8 cellular contexts compared by ENCODE assay signal in the genomic region with DNA sequence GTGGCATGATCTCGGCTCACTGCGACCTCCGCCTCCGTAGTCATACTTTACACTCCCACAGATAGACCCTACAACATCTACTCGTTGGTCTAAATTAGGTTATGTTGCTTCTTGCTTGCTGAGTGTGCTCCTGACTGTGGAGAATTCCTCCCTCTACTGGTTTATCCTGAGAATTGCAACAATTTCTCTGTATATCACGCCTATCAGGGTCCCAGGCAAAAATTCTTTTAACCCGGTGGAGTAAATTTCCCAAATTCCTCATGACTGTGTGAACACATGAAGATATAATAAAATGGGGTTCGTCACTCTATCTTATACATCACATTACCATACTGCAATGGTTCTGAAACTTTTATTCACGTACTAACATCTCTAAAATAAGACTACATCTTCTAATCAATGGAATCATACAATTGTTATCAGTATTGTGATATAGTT.
DNase-seq lines count a peak whose midpoint lies in the region; ATAC-seq, FAIRE-seq and TF ChIP-seq lines count a peak whose summit lies in the region.

No MANE protein-coding gene starts in this region.

- H3K9ac ChIP-seq in endothelial cell of umbilical vein (replicated peaks; ENCODE audit: extremely low read depth, insufficient read depth, low read length), result no peak overlapping the region

- intact Hi-C loops in endothelial cell of umbilical vein (cut with micrococcal nuclease), result loop anchor here (1.0 to 2.0 kb wide), 5 partner anchors 205 to 713 kb away; a partner anchor contains a TSS

- H3K27me3 ChIP-seq in RWPE2 (ENCODE audit: insufficient read depth, poor library complexity, severe bottlenecking) (no peaks in the 10 kb centered on the region), endothelial cell of umbilical vein (ENCODE audit: control insufficient read depth in 2 of 2, insufficient read depth in 2 of 2, low read length in 2 of 2) (peaks cover 14 to 30% of the 10 kb centered on the region in 2 experiments)

- H3K4me3 Mint-ChIP-seq in naive B cell, result no peak overlapping the region

- peak overlapping the region in 1 of 6 donors; percentile 26 for H3K27ac Mint-ChIP-seq in naive B cell

- no peak overlapping the region for H3K4me3 ChIP-seq in RWPE2 (ENCODE audit: severe bottlenecking)
- no peak overlapping the region for H3K4me3 ChIP-seq in endothelial cell of umbilical vein (replicated peaks in 1 of 3; ENCODE audit: insufficient read depth in 1 of 3, low read depth in 1 of 3, low read length in 3 of 3)

- CTCF ChIA-PET in endothelial cell of umbilical vein (lab: Charles Lee), result interaction anchor here (0.8 to 1.5 kb wide), 3 partner anchors 340 to 713 kb away, joined by 3 to 10 read pairs (median 3); no protein-coding TSS in a partner anchor

- POLR2A ChIA-PET in endothelial cell of umbilical vein (lab: Charles Lee), result no interaction called here

- TF ChIP-seq CTCF in RWPE2 (IDR thresholded peaks at IDR 0.05; ENCODE audit: poor library complexity, severe bottlenecking) (peak; percentile 89), endothelial cell of umbilical vein (IDR thresholded peaks at IDR 0.05; ENCODE audit: extremely low read depth in 1 of 2, insufficient read depth in 1 of 2, low read depth in 1 of 2, low read length in 2 of 2) (peak; percentile 52 to 62)

- H3K27ac ChIP-seq in RWPE2 (ENCODE audit: poor library complexity, severe bottlenecking), result no peak overlapping the region
- H3K27ac ChIP-seq in endothelial cell of umbilical vein (ENCODE audit: insufficient read depth, low read depth, low read length), result no peak overlapping the region

- peak; percentile 88 for FAIRE-seq in G401.6 (lab: Jason Lieb, UNC)
- FAIRE-seq in endothelial cell of umbilical vein (lab: Jason Lieb, UNC), result peak; percentile 24

- H3K9me3 Mint-ChIP-seq in naive B cell, result peaks cover 0 to 3% (median 0%) of the 10 kb centered on the region in 7 donors

- in situ Hi-C loops in KBM-7 (cut with MboI; ENCODE audit: low pct_unique_long_range_greater_than_20kb, low sequenced_read_pairs), result no loop called here

- H3K4me2 ChIP-seq in endothelial cell of umbilical vein (ENCODE audit: insufficient read depth, low read length), result no peak overlapping the region

- peaks cover 0 to 19% (median 17%) of the 10 kb centered on the region in 3 donors for H3K27me3 Mint-ChIP-seq in naive B cell

- no peaks in the 10 kb centered on the region for H3K36me3 Mint-ChIP-seq in naive B cell

- peaks cover 0 to 10% (median 4%) of the 10 kb centered on the region in 3 donors for H3K4me1 Mint-ChIP-seq in naive B cell

- no peaks in the 10 kb centered on the region for H3K79me2 ChIP-seq in endothelial cell of umbilical vein (ENCODE audit: control insufficient read depth, insufficient read depth, low read length)

- H4K20me1 ChIP-seq in endothelial cell of umbilical vein (replicated peaks; ENCODE audit: control insufficient read depth, extremely low read depth, insufficient read depth, low read length), result no peaks in the 10 kb centered on the region

- no TSS peak for BruUV-seq in endothelial cell of umbilical vein (replicated peaks; lab: Mats Ljungman, UMichigan)

- peak; percentile 59 for DNase-seq in KBM-7
- DNase-seq in RWPE2 (ENCODE audit: low spot score), result no peak
- DNase-seq in endothelial cell of umbilical vein (ENCODE audit: low read depth, low spot score), result peak; percentile 57
- peak; percentile 22 for DNase-seq in naive B cell
- DNase-seq in NK-92 (lab: John Stamatoyannopoulos, UW; ENCODE audit: unreplicated experiment), result no peak
- DNase-seq in activated CD4-positive, alpha-beta T cell treated with anti-CD3 and anti-CD28 coated beads, Interleukin-2, amount 50 U/mL, for 48 hours, result no peak

- no peaks in the 10 kb centered on the region for H3K36me3 ChIP-seq in RWPE2 (ENCODE audit: low read depth)
- H3K36me3 ChIP-seq in endothelial cell of umbilical vein (ENCODE audit: control insufficient read depth in 2 of 2, extremely low read depth in 1 of 2, insufficient read depth in 2 of 2, low read length in 2 of 2), result no peaks in the 10 kb centered on the region

- H3K4me1 ChIP-seq in RWPE2 (ENCODE audit: insufficient read depth, poor library complexity, severe bottlenecking), result no peaks in the 10 kb centered on the region
- no peaks in the 10 kb centered on the region for H3K4me1 ChIP-seq in endothelial cell of umbilical vein (ENCODE audit: control insufficient read depth, extremely low read depth, insufficient read depth, low read length)

- TF ChIP-seq POLR2A in endothelial cell of umbilical vein (IDR thresholded peaks at IDR 0.05; ENCODE audit: low read depth, low read length), result no peak

- peak; percentile 88 for ATAC-seq in GM21619 (IDR thresholded peaks at IDR 0.05; ENCODE audit: unreplicated experiment)
- peak; percentile 89 for ATAC-seq in RWPE2 (ENCODE audit: low read depth)
- ATAC-seq in naive B cell (ENCODE audit: low read depth in 2 of 2), result peak; percentile 43 to 61

- dilution Hi-C loops in endothelial cell of umbilical vein (cut with MboI; ENCODE audit: extremely low pct_ligation_motif_present, low sequenced_read_pairs), result no loop called here

- H2AFZ ChIP-seq in endothelial cell of umbilical vein (ENCODE audit: low read depth, low read length), result no peak overlapping the region

- H3K9me3 ChIP-seq in RWPE2 (ENCODE audit: severe bottlenecking) (no peaks in the 10 kb centered on the region), endothelial cell of umbilical vein (replicated peaks; ENCODE audit: control insufficient read depth, insufficient read depth, low read length) (no peaks in the 10 kb centered on the region)

- no peaks in the 10 kb centered on the region for H3K9me1 ChIP-seq in endothelial cell of umbilical vein (replicated peaks; ENCODE audit: control insufficient read depth, extremely low read depth, insufficient read depth, low read length)

TF ChIP-seq in endothelial cell of umbilical vein, 7 proteins besides CTCF, POLR2A, EP300 and RAD21:
- TF ChIP-seq MYC (IDR thresholded peaks at IDR 0.05; ENCODE audit: low read depth, low read length), result no peak
- no peak for TF ChIP-seq EZH2 (IDR thresholded peaks at IDR 0.05; ENCODE audit: borderline replicate concordance, low read depth, low read length, severe bottlenecking)
- TF ChIP-seq POLR2AphosphoS5 (IDR thresholded peaks at IDR 0.05; ENCODE audit: insufficient read depth, low read depth, low read length), result no peak
- TF ChIP-seq, protein P1, sequence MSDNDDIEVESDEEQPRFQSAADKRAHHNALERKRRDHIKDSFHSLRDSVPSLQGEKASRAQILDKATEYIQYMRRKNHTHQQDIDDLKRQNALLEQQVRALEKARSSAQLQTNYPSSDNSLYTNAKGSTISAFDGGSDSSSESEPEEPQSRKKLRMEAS (IDR thresholded peaks at IDR 0.05; ENCODE audit: insufficient read depth, insufficient read length), result no peak
- no peak for TF ChIP-seq FOS (IDR thresholded peaks at IDR 0.05; ENCODE audit: borderline replicate concordance, insufficient read depth, low read length)
- no peak for TF ChIP-seq GATA2 (IDR thresholded peaks at IDR 0.05; ENCODE audit: insufficient read depth, insufficient read length, low read depth, low read length)
- TF ChIP-seq JUN (IDR thresholded peaks at IDR 0.05; ENCODE audit: borderline replicate concordance, insufficient read depth, insufficient read length, low read depth), result no peak
TF ChIP-seq in endothelial cell of umbilical vein: peak in this region for 0.

Comparison
In these comparisons a context has a peak if more than half of its experiments do, and no peak if none do; other contexts are left out.
1. DNase-seq: peak in KBM-7 (single experiment), endothelial cell of umbilical vein (single experiment) and naive B cell (single experiment); none in RWPE2 (single experiment), NK-92 (single experiment) and activated CD4-positive, alpha-beta T cell treated with anti-CD3 and anti-CD28 coated beads, Interleukin-2, amount 50 U/mL, for 48 hours (0 of 2).
2. Peak in every context shown above with its lines, with median percentiles within 50 percentile points of each other: ATAC-seq.